Comparison of ENCODE assay signal across 31 cellular contexts in the genomic region with DNA sequence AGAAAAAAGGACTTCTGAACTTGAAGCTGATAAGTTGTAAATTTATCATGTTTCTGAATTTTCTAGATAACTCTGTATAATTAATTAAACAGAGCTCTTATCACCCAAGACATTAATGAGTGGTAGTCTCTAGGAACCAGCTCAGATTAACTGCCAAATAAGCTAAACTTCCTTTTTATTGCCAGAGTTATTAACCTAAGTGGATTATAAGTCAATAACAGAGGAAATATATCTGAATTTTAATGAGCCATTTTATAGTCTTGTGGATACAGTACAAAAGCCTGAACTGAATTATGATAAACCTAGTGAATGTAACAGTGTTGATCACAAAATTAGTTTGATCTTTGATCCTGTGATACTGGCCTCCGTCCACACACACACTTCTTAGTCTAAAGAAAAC.
"Had no signal": no experiment of that assay in that cellular context is flagged by ENCODE, and none has a peak within 500 bp of the region (broad histone marks: within the 10 kb centered on the region; RNA-seq: fewer than 3 reads in every experiment).

No MANE protein-coding gene starts in this region.

- DNase-seq: activated CD4-positive, alpha-beta T cell treated with anti-CD3 and anti-CD28 coated beads for 36 hours; activated CD4-positive, CD25-positive, alpha-beta regulatory T cell; activated effector memory CD4-positive, alpha-beta T cell treated with Interleukin-2 at 50 U/mL for 16 hours; activated naive CD4-positive, alpha-beta T cell treated with Interleukin-2 at 50 U/mL for 16 hours; anterior cingulate cortex; dermis blood vessel endothelial cell; effector CD4-positive, alpha-beta T cell; esophagus squamous epithelium; foreskin melanocyte; heart right ventricle; islet precursor cell; mammary epithelial cell; naive B cell; nucleus accumbens; pancreas; retina; stimulated activated CD4-positive, alpha-beta T cell treated with anti-CD3 and anti-CD28 coated beads, Interleukin-1b, Interleukin-23, amount 100 ng/mL, for 48 hours; stimulated activated CD4-positive, alpha-beta T cell treated with anti-CD3 and anti-CD28 coated beads, Interleukin-4, amount 100 ng/mL, for 4 hours; stimulated activated CD8-positive, alpha-beta memory T cell treated with anti-CD3 and anti-CD28 coated beads, Interleukin-4, amount 100 ng/mL, for 48 hours; stimulated activated naive CD8-positive, alpha-beta T cell treated with anti-CD3 and anti-CD28 coated beads, Interleukin-15, amount 100 ng/mL, for 72 hours; substantia nigra; T-helper 17 cell; T1000; upper lobe of left lung had no signal

- H3K36me3 ChIP-seq: esophagus squamous epithelium, heart right ventricle, pancreas, prostate gland, upper lobe of left lung, vagina had no signal

- FAIRE-seq: bronchial epithelial cell, colon, pancreas had no signal

- H3K27ac ChIP-seq: esophagus squamous epithelium, heart right ventricle, pancreas, prostate gland, skin epidermis, vagina had no signal

- ATAC-seq: activated CD4-positive, alpha-beta T cell treated with anti-CD3 and anti-CD28 coated beads for 36 hours; heart right ventricle; pancreas; sciatic nerve; stimulated activated memory B cell treated with anti-CD40 and anti-IgM and Interleukin-4, amounts not matched to agents 10 μg/mL and 1 μg/mL and 100 μg/mL, for 72 hours; stimulated activated naive CD8-positive, alpha-beta T cell treated with anti-CD3 and anti-CD28 coated beads, Interleukin-15, amount 100 ng/mL, for 72 hours; T-helper 17 cell had no signal

- H3K4me3 ChIP-seq: esophagus squamous epithelium, heart right ventricle, pancreas, prostate gland, skin epidermis, upper lobe of left lung, vagina had no signal

- H3K4me1 ChIP-seq: prostate gland, vagina had no signal

- H3K27me3 ChIP-seq: esophagus squamous epithelium, heart right ventricle, pancreas, upper lobe of left lung, vagina had no signal

- H3K9me3 ChIP-seq: esophagus squamous epithelium, heart right ventricle, pancreas, prostate gland, upper lobe of left lung, vagina had no signal
